In the genomic region with DNA sequence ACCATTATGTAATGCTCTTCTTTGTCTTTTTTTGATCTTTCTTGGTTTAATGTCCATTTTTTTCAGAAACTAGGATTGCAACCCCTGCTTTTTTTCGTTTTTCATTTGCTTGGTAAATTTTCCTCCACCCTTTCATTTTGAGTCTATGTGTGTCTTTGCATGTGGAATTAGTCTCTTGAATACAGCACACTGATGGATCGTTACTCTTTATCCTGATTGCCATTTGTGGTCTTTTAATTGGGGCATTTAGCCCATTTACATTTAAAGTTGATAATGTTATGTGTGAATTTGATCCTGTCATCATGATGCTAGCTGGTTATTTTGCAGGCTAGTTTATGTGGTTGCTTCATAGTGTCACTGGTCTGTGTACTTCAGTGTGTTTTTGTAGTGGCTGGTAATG, we compare ENCODE assay signal across 8 cellular contexts.
"Had no signal": no experiment of that assay in that cellular context is flagged by ENCODE, and none has a peak within 500 bp of the region (broad histone marks: within the 10 kb centered on the region; RNA-seq: fewer than 3 reads in every experiment).

No MANE protein-coding gene starts in this region.

- H3K4me3 ChIP-seq: K562 had no signal

- FAIRE-seq: HepG2, HTR-8/SVneo, K562 had no signal

- H3K27ac ChIP-seq: HL-60, KMS-11 had no signal

- ATAC-seq: HepG2, K562 had no signal

- DNase-seq: IMR-90, KBM-7, KG1 had no signal
